In genomic region chr2:237695201-237695780, GRCh38 we compare ENCODE assay signal across 1 cellular context.
TF ChIP-seq lines count a peak whose summit lies in the region.

No MANE protein-coding gene starts in this region.

TF ChIP-seq in HEK293, 187 proteins besides CTCF, POLR2A, EP300 and RAD21 (continued from another document):
- TF ChIP-seq PRDM4 (tag by site-specific recombination; IDR thresholded peaks at IDR 0.05): 0 out of 2 replicates have a peak, but pooled peaks have one; percentile 27
- TF ChIP-seq EGR2 (tag by site-specific recombination; IDR thresholded peaks at IDR 0.05; ENCODE audit: low read depth): no peak
- no peak for TF ChIP-seq ZNF174 (tag by site-specific recombination; IDR thresholded peaks at IDR 0.05)
- no peak for TF ChIP-seq ZNF239 (tag by site-specific recombination; IDR thresholded peaks at IDR 0.05)
- no peak for TF ChIP-seq ZNF747 (tag by site-specific recombination; IDR thresholded peaks at IDR 0.05)
- TF ChIP-seq ZNF449 (tag by site-specific recombination; IDR thresholded peaks at IDR 0.05): no peak
- peak; percentile 54; the same call in 1 of the 2 replicates for TF ChIP-seq ZNF580 (tag by site-specific recombination; IDR thresholded peaks at IDR 0.05)
- TF ChIP-seq ZNF292 (tag by site-specific recombination; IDR thresholded peaks at IDR 0.05; ENCODE audit: borderline replicate concordance, low read depth): no peak
- peak; percentile 69 for TF ChIP-seq ZBTB8A (tag by site-specific recombination; IDR thresholded peaks at IDR 0.05)
- TF ChIP-seq TSHZ1 (tag by site-specific recombination; IDR thresholded peaks at IDR 0.05; ENCODE audit: borderline replicate concordance): peak; percentile 60
- TF ChIP-seq ZNF571 (tag by site-specific recombination; IDR thresholded peaks at IDR 0.05): no peak
- TF ChIP-seq AEBP2 (tag by site-specific recombination; IDR thresholded peaks at IDR 0.05; ENCODE audit: borderline replicate concordance): no peak
- TF ChIP-seq ZNF24 (tag by site-specific recombination; IDR thresholded peaks at IDR 0.05): peak; percentile 82; the same call in 1 of the 2 replicates
- no peak for TF ChIP-seq ZNF211 (tag by site-specific recombination; IDR thresholded peaks at IDR 0.05; ENCODE audit: low read depth)
- TF ChIP-seq GLI2 (tag by site-specific recombination; IDR thresholded peaks at IDR 0.05; ENCODE audit: borderline replicate concordance, low read depth): no peak
- TF ChIP-seq ZNF654 (tag by site-specific recombination; IDR thresholded peaks at IDR 0.05; ENCODE audit: low read depth): no peak
- peak; percentile 63; the same call in 1 of the 2 replicates for TF ChIP-seq PATZ1 (tag by site-specific recombination; IDR thresholded peaks at IDR 0.05)
- TF ChIP-seq ZNF610 (tag by site-specific recombination; IDR thresholded peaks at IDR 0.05; ENCODE audit: borderline replicate concordance): no peak
- no peak for TF ChIP-seq ZNF514 (tag by site-specific recombination; IDR thresholded peaks at IDR 0.05)
- TF ChIP-seq ZSCAN5A (tag by site-specific recombination; IDR thresholded peaks at IDR 0.05): no peak
- TF ChIP-seq ZNF26 (tag by site-specific recombination; IDR thresholded peaks at IDR 0.05): no peak
- TF ChIP-seq TCF7L2 (IDR thresholded peaks at IDR 0.05; ENCODE audit: borderline replicate concordance, low read depth, low read length): no peak
